In genomic region chr1:173823776-173824314, GRCh38 we compare ENCODE assay signal across 8 cellular contexts. TPM values are rescaled to one million over a fixed set of nuclear protein-coding genes. Genes with fewer than 3 reads are reported as not detected.
DNase-seq lines count a peak whose midpoint lies in the region; ATAC-seq lines count a peak whose summit lies in the region.

No MANE protein-coding gene starts in this region.

- H3K27me3 ChIP-seq in iPS-20b (ENCODE audit: insufficient read depth, low read length): no peaks in the 10 kb centered on the region

- H3K4me1 Mint-ChIP-seq in activated naive CD4-positive, alpha-beta T cell treated with anti-CD3 and anti-CD28 coated beads, Interleukin-2, amount 50 U/mL, for 24 hours: peaks cover 60% of the 10 kb centered on the region
- H3K4me1 Mint-ChIP-seq in activated T-helper 17 cell treated with anti-CD3 and anti-CD28 coated beads, Interleukin-2, amount 50 U/mL, for 72 hours: peaks cover 33% of the 10 kb centered on the region

- H3K9me3 Mint-ChIP-seq in activated naive CD4-positive, alpha-beta T cell treated with anti-CD3 and anti-CD28 coated beads, Interleukin-2, amount 50 U/mL, for 24 hours: no peaks in the 10 kb centered on the region
- H3K9me3 Mint-ChIP-seq in activated T-helper 17 cell treated with anti-CD3 and anti-CD28 coated beads, Interleukin-2, amount 50 U/mL, for 72 hours: no peaks in the 10 kb centered on the region

- H3K27ac ChIP-seq in iPS-20b (ENCODE audit: low read length) (peak overlapping the region; percentile 59), substantia nigra (ENCODE audit: low read depth, low read length, poor library complexity, severe bottlenecking) (peak overlapping the region; percentile 84)

- H3K27me3 Mint-ChIP-seq in activated naive CD4-positive, alpha-beta T cell treated with anti-CD3 and anti-CD28 coated beads, Interleukin-2, amount 50 U/mL, for 24 hours: no peaks in the 10 kb centered on the region
- no peaks in the 10 kb centered on the region for H3K27me3 Mint-ChIP-seq in activated T-helper 17 cell treated with anti-CD3 and anti-CD28 coated beads, Interleukin-2, amount 50 U/mL, for 72 hours

- peak overlapping the region; percentile 99 for H3K4me3 ChIP-seq in iPS-20b (ENCODE audit: low read length)

- no peak for DNase-seq in activated naive CD4-positive, alpha-beta T cell (lab: John Stamatoyannopoulos, UW)
- no peak for DNase-seq in substantia nigra (lab: John Stamatoyannopoulos, UW)
- no peak for DNase-seq in NCI-H1105 (lab: John Stamatoyannopoulos, UW)
- no peak for DNase-seq in NCI-H2081 (lab: John Stamatoyannopoulos, UW)

- H3K9me3 ChIP-seq in iPS-20b (ENCODE audit: insufficient read depth, low read depth, low read length): no peaks in the 10 kb centered on the region

- H3K36me3 Mint-ChIP-seq in activated naive CD4-positive, alpha-beta T cell treated with anti-CD3 and anti-CD28 coated beads, Interleukin-2, amount 50 U/mL, for 24 hours: peaks cover 3% of the 10 kb centered on the region
- peaks cover 67% of the 10 kb centered on the region for H3K36me3 Mint-ChIP-seq in activated T-helper 17 cell treated with anti-CD3 and anti-CD28 coated beads, Interleukin-2, amount 50 U/mL, for 72 hours (ENCODE audit: low read depth)

- peaks cover 29% of the 10 kb centered on the region for H3K36me3 ChIP-seq in iPS-20b (ENCODE audit: insufficient read depth, low read depth, low read length)

- peak; percentile 36 for ATAC-seq in HG03045 (IDR thresholded peaks at IDR 0.05; ENCODE audit: unreplicated experiment)
- ATAC-seq in activated T-helper 17 cell treated with anti-CD3 and anti-CD28 coated beads, Interleukin-2, amount 50 U/mL, for 72 hours (replicated peaks): peak; percentile 48

- peaks cover 3% of the 10 kb centered on the region; the same call in 1 of the 2 replicates for H3K4me1 ChIP-seq in iPS-20b (ENCODE audit: insufficient read depth, low read length)

- H3K9ac ChIP-seq in iPS-20b (ENCODE audit: low read depth, low read length): peak overlapping the region; percentile 91

- H3K27ac Mint-ChIP-seq in activated naive CD4-positive, alpha-beta T cell treated with anti-CD3 and anti-CD28 coated beads, Interleukin-2, amount 50 U/mL, for 24 hours: peak overlapping the region; percentile 98
- H3K27ac Mint-ChIP-seq in activated T-helper 17 cell treated with anti-CD3 and anti-CD28 coated beads, Interleukin-2, amount 50 U/mL, for 72 hours: peak overlapping the region; percentile 97

- peak overlapping the region; percentile 91 for H3K4me3 Mint-ChIP-seq in activated naive CD4-positive, alpha-beta T cell treated with anti-CD3 and anti-CD28 coated beads, Interleukin-2, amount 50 U/mL, for 24 hours
- peak overlapping the region; percentile 92 for H3K4me3 Mint-ChIP-seq in activated T-helper 17 cell treated with anti-CD3 and anti-CD28 coated beads, Interleukin-2, amount 50 U/mL, for 72 hours

RNA-seq across cellular contexts. Expression of gene DARS2, which starts 0.6 kb away (rescaled TPM):
- total RNA-seq in activated T-helper 17 cell treated with anti-CD3 and anti-CD28 coated beads, Interleukin-2, amount 50 U/mL, for 72 hours: 10 to 100 TPM; 25.8 to 38.5 TPM

RNA-seq across cellular contexts. Expression of gene CENPL, which starts 0.8 kb away (rescaled TPM):
- total RNA-seq in activated T-helper 17 cell treated with anti-CD3 and anti-CD28 coated beads, Interleukin-2, amount 50 U/mL, for 72 hours: 10 to 100 TPM; 25.5 to 33.9 TPM

RNA-seq across cellular contexts. Expression of gene GAS5, which starts 43.9 kb away (rescaled TPM):
- total RNA-seq in activated T-helper 17 cell treated with anti-CD3 and anti-CD28 coated beads, Interleukin-2, amount 50 U/mL, for 72 hours: 100 to 1,000 TPM; 646 to 717 TPM

RNA-seq across cellular contexts. Expression of gene ZBTB37, which starts 44.3 kb away (rescaled TPM):
- total RNA-seq in activated T-helper 17 cell treated with anti-CD3 and anti-CD28 coated beads, Interleukin-2, amount 50 U/mL, for 72 hours: 10 to 100 TPM; 10.4 to 14.2 TPM
